8 cellular contexts compared by ENCODE assay signal in genomic region chr1:159132271-159132881, GRCh38. TPM values are rescaled to one million over a fixed set of nuclear protein-coding genes. Genes with fewer than 3 reads are reported as not detected.
DNase-seq lines count a peak whose midpoint lies in the region; ATAC-seq, FAIRE-seq and TF ChIP-seq lines count a peak whose summit lies in the region.

No MANE protein-coding gene starts in this region.

- no peaks in the 10 kb centered on the region for H3K9me3 ChIP-seq in colonic mucosa
- H3K9me3 ChIP-seq in HepG2 (ENCODE audit: low read length) = no peaks in the 10 kb centered on the region

- no peak overlapping the region for H2AFZ ChIP-seq in HepG2 (ENCODE audit: low read length)

- no peak overlapping the region for H3K9ac ChIP-seq in colonic mucosa (ENCODE audit: low read depth in 2 of 2, low read length in 2 of 2)
- no peak overlapping the region for H3K9ac ChIP-seq in HepG2 (ENCODE audit: insufficient read depth, low read depth, low read length)

- no peaks in the 10 kb centered on the region for H3K79me2 ChIP-seq in HepG2 (ENCODE audit: insufficient read depth, low read length)

- H3K27ac ChIP-seq in colonic mucosa (no peak overlapping the region), HepG2 (ENCODE audit: extremely low read length, insufficient read depth, low read length) (no peak overlapping the region)

- FAIRE-seq in HepG2 (lab: Jason Lieb, UNC) = peak; percentile 44

- H3K4me1 ChIP-seq in colonic mucosa = no peaks in the 10 kb centered on the region
- no peaks in the 10 kb centered on the region for H3K4me1 ChIP-seq in HepG2 (ENCODE audit: insufficient read depth, low read length)

- in situ Hi-C loops in GM13976 (cut with MboI; ENCODE audit: low sequenced_read_pairs, unreplicated experiment) = loop anchor here (25.0 kb wide), 1 partner anchor 655 kb away; the partner anchor contains the start of gene DUSP23
- in situ Hi-C loops in HepG2 (cut with HindIII; ENCODE audit: extremely low pct_ligation_motif_present, low pct_unique_long_range_greater_than_20kb) = no loop called here

- 16% methylated on average over 12 of the region's 12 CpGs for WGBS in HepG2 (ENCODE audit: low lambda C conversion rate)

- H3K27me3 ChIP-seq in colonic mucosa (no peaks in the 10 kb centered on the region), HepG2 (ENCODE audit: control insufficient read depth in 1 of 2, insufficient read depth in 2 of 2, low read length in 2 of 2) (no peaks in the 10 kb centered on the region)

- BruUV-seq in HepG2 (replicated peaks; lab: Mats Ljungman, UMichigan) = no TSS peak

- ATAC-seq in HepG2 (peak; percentile 38; the same call in 2 of the 3 replicates), HG03460 (IDR thresholded peaks at IDR 0.05; ENCODE audit: unreplicated experiment) (no peak)

- H3K36me3 ChIP-seq in colonic mucosa (no peaks in the 10 kb centered on the region), HepG2 (replicated peaks in 1 of 2; ENCODE audit: control insufficient read depth in 1 of 2, insufficient read depth in 2 of 2, low read length in 2 of 2) (no peaks in the 10 kb centered on the region)

- CTCF ChIA-PET in AG04449 (lab: Yijun Ruan, JAX) (interaction anchor here (0.6 to 4.7 kb wide), 30 partner anchors 8 to 954 kb away, joined by 3 to 52 read pairs (median 4); partner anchors contain the start of gene DUSP23), HepG2 (lab: Yijun Ruan, JAX; ENCODE audit: low intra/inter-chr PET ratio, low total read pairs) (interaction anchor here (0.7 to 2.4 kb wide), 2 partner anchors 79 to 659 kb away, joined by 3 to 15 read pairs; no protein-coding TSS in a partner anchor)

- no peak for DNase-seq in AG04449 (ENCODE audit: low read depth, low spot score)
- DNase-seq in GM13976 (ENCODE audit: low spot score) = peak; percentile 53
- DNase-seq in NCI-H2171 (lab: John Stamatoyannopoulos, UW) = peak; percentile 30
- peak; percentile 53 to 70 for DNase-seq in activated CD4-positive, alpha-beta T cell treated with anti-CD3 and anti-CD28 coated beads for 4 hours
- peak; percentile 61 for DNase-seq in colonic mucosa
- DNase-seq in HepG2 (ENCODE audit: low spot score) = peak; percentile 40
- peak; percentile 43 to 68 (median 50) for DNase-seq in stimulated activated CD4-positive, alpha-beta T cell treated with anti-CD3 and anti-CD28 coated beads, TNF-alpha, amount 100 ng/mL, for 24 hours (ENCODE audit: low read depth in 3 of 3)

- TF ChIP-seq CTCF in AG04449 (IDR thresholded peaks at IDR 0.05; ENCODE audit: insufficient read depth, low read length, missing control alignments) (peak; percentile 77), GM13976 (IDR thresholded peaks at IDR 0.05; ENCODE audit: borderline replicate concordance, control extremely low read depth, extremely low read depth, insufficient read depth, missing control alignments) (peak; percentile 83), colonic mucosa (IDR thresholded peaks at IDR 0.05) (peak; percentile 88), HepG2 (CRISPR knock-in tag; IDR thresholded peaks at IDR 0.05) (peak; percentile 66)

- TF ChIP-seq RAD21 in HepG2 (CRISPR knock-in tag; IDR thresholded peaks at IDR 0.05) = no peak

- H3K4me2 ChIP-seq in HepG2 (ENCODE audit: low read depth, low read length) = no peak overlapping the region

- POLR2A ChIA-PET in AG04449 (lab: Yijun Ruan, JAX) = interaction anchor here (0.6 kb wide), 1 partner anchor 700 kb away, joined by 3 read pairs; no protein-coding TSS in a partner anchor
- POLR2A ChIA-PET in HepG2 (lab: Yijun Ruan, JAX) = no interaction called here

- TF ChIP-seq POLR2A in HepG2 (IDR thresholded peaks at IDR 0.05; ENCODE audit: insufficient read depth in 1 of 2, low read depth in 2 of 2, low read length in 2 of 2) = no peak

- no peak overlapping the region for H3K4me3 ChIP-seq in AG04449 (ENCODE audit: low read depth, low read length)
- H3K4me3 ChIP-seq in colonic mucosa = no peak overlapping the region
- no peak overlapping the region for H3K4me3 ChIP-seq in HepG2 (replicated peaks in 1 of 3; ENCODE audit: insufficient read depth in 1 of 3, low read depth in 2 of 3, low read length in 3 of 3)

- no peaks in the 10 kb centered on the region; the same call in 1 of the 2 replicates for H4K20me1 ChIP-seq in HepG2 (ENCODE audit: insufficient read depth, low read length)

- TF ChIP-seq EP300 in HepG2 (IDR thresholded peaks at IDR 0.05; ENCODE audit: low read depth in 2 of 2, low read length in 2 of 2) (no peak), HepG2 (CRISPR knock-in tag; IDR thresholded peaks at IDR 0.05; ENCODE audit: borderline replicate concordance) (no peak)

- intact Hi-C loops in colonic mucosa (cut with DNase I) (loop anchor here (5.0 kb wide), 1 partner anchor 80 kb away; no protein-coding TSS in a partner anchor), HepG2 (cut with micrococcal nuclease; ENCODE audit: unreplicated experiment) (no loop called here)

TF ChIP-seq in HepG2, 621 proteins besides CTCF, POLR2A, EP300 and RAD21 (continues in another document):
- TF ChIP-seq ZNF878 (CRISPR knock-in tag; IDR thresholded peaks at IDR 0.05) (no peak), STAG1 (CRISPR knock-in tag; IDR thresholded peaks at IDR 0.05) (peak; percentile 54), SMC3 (IDR thresholded peaks at IDR 0.05; ENCODE audit: low read length) (peak; percentile 68), ZFP36L2 (CRISPR knock-in tag; IDR thresholded peaks at IDR 0.05) (no peak), HNF4G (IDR thresholded peaks at IDR 0.05; ENCODE audit: borderline replicate concordance, low read depth, low read length) (no peak), HNF4G (CRISPR knock-in tag; IDR thresholded peaks at IDR 0.05; ENCODE audit: borderline replicate concordance, low read depth) (no peak)

RNA-seq across cellular contexts. Expression of gene CADM3, which starts 39.0 kb away (rescaled TPM):
- total RNA-seq in colonic mucosa (1 to 10 TPM; 2.7 to 8.7 TPM), HepG2 (2016; rRNA removed; fragmentation: Illumina TruSeq; extraction: Trizol) (not detected in 2 replicates)
- not detected in 2 replicates for total RNA-seq in HepG2 (2016; cell fraction: cytosol; rRNA removed; fragmentation: Illumina TruSeq; extraction: Trizol; ENCODE audit: low read depth)
- not detected in 2 replicates for total RNA-seq in HepG2 (2016; cell fraction: insoluble cytoplasmic fraction; rRNA removed; fragmentation: Illumina TruSeq; extraction: Trizol)
- total RNA-seq in HepG2 (2016; cell fraction: membrane; rRNA removed; fragmentation: Illumina TruSeq; extraction: Trizol) = not detected in 2 replicates
- total RNA-seq in HepG2 (2016; cell fraction: nucleus; rRNA removed; fragmentation: Illumina TruSeq; extraction: Trizol) = not detected in 2 replicates
- polyA plus RNA-seq in HepG2 (2011; rRNA removed) = not detected in 2 replicates
- polyA plus RNA-seq in HepG2 (2011; cell fraction: cytosol; rRNA removed) = not detected in 2 replicates
- polyA plus RNA-seq in HepG2 (2011; cell fraction: nucleus; rRNA removed) = not detected in 2 replicates
- polyA plus RNA-seq in HepG2 (2012) = not detected in 2 replicates
- not detected in 2 replicates for polyA plus RNA-seq in HepG2 (2016; cell fraction: cytosol; fragmentation: Illumina TruSeq; extraction: Trizol; ENCODE audit: low read depth)
- not detected in 2 replicates for polyA plus RNA-seq in HepG2 (2016; cell fraction: insoluble cytoplasmic fraction; fragmentation: Illumina TruSeq; extraction: Trizol; ENCODE audit: low read depth)
- not detected in 2 replicates for polyA plus RNA-seq in HepG2 (2016; cell fraction: membrane; fragmentation: Illumina TruSeq; extraction: Trizol; ENCODE audit: low read depth)
- polyA plus RNA-seq in HepG2 (2016; cell fraction: nucleus; fragmentation: Illumina TruSeq; extraction: Trizol; ENCODE audit: insufficient read depth, low read depth) = not detected in 2 replicates
- not detected in 2 replicates for polyA minus RNA-seq in HepG2 (2011; rRNA and poly(A)+ RNA removed; ENCODE audit: low replicate concordance)
- polyA minus RNA-seq in HepG2 (2011; cell fraction: cytosol; rRNA and poly(A)+ RNA removed) = not detected in 2 replicates
- not detected in 2 replicates for polyA minus RNA-seq in HepG2 (2011; cell fraction: nucleus; rRNA and poly(A)+ RNA removed)

RNA-seq across cellular contexts. Expression of gene AIM2, which starts 55.8 kb away (rescaled TPM):
- total RNA-seq in colonic mucosa (under 1 TPM in 1 of 2 donors, not detected in 1; 0.69 TPM), HepG2 (2016; rRNA removed; fragmentation: Illumina TruSeq; extraction: Trizol) (not detected in 2 replicates)
- not detected in 2 replicates for total RNA-seq in HepG2 (2016; cell fraction: cytosol; rRNA removed; fragmentation: Illumina TruSeq; extraction: Trizol; ENCODE audit: low read depth)
- not detected in 2 replicates for total RNA-seq in HepG2 (2016; cell fraction: insoluble cytoplasmic fraction; rRNA removed; fragmentation: Illumina TruSeq; extraction: Trizol)
- not detected in 2 replicates for total RNA-seq in HepG2 (2016; cell fraction: membrane; rRNA removed; fragmentation: Illumina TruSeq; extraction: Trizol)
- not detected in 2 replicates for total RNA-seq in HepG2 (2016; cell fraction: nucleus; rRNA removed; fragmentation: Illumina TruSeq; extraction: Trizol)
- not detected in 2 replicates for polyA plus RNA-seq in HepG2 (2011; rRNA removed)
- polyA plus RNA-seq in HepG2 (2011; cell fraction: cytosol; rRNA removed) = not detected in 2 replicates
- polyA plus RNA-seq in HepG2 (2011; cell fraction: nucleus; rRNA removed) = not detected in 2 replicates
- polyA plus RNA-seq in HepG2 (2012) = not detected in 2 replicates
- polyA plus RNA-seq in HepG2 (2016; cell fraction: cytosol; fragmentation: Illumina TruSeq; extraction: Trizol; ENCODE audit: low read depth) = not detected in 2 replicates
- not detected in 2 replicates for polyA plus RNA-seq in HepG2 (2016; cell fraction: insoluble cytoplasmic fraction; fragmentation: Illumina TruSeq; extraction: Trizol; ENCODE audit: low read depth)
- not detected in 2 replicates for polyA plus RNA-seq in HepG2 (2016; cell fraction: membrane; fragmentation: Illumina TruSeq; extraction: Trizol; ENCODE audit: low read depth)
- polyA plus RNA-seq in HepG2 (2016; cell fraction: nucleus; fragmentation: Illumina TruSeq; extraction: Trizol; ENCODE audit: insufficient read depth, low read depth) = not detected in 2 replicates
- not detected in 2 replicates for polyA minus RNA-seq in HepG2 (2011; rRNA and poly(A)+ RNA removed; ENCODE audit: low replicate concordance)
- not detected in 2 replicates for polyA minus RNA-seq in HepG2 (2011; cell fraction: cytosol; rRNA and poly(A)+ RNA removed)
- not detected in 2 replicates for polyA minus RNA-seq in HepG2 (2011; cell fraction: nucleus; rRNA and poly(A)+ RNA removed)
